ENCODE assay signal across 15 cellular contexts in the genomic region with DNA sequence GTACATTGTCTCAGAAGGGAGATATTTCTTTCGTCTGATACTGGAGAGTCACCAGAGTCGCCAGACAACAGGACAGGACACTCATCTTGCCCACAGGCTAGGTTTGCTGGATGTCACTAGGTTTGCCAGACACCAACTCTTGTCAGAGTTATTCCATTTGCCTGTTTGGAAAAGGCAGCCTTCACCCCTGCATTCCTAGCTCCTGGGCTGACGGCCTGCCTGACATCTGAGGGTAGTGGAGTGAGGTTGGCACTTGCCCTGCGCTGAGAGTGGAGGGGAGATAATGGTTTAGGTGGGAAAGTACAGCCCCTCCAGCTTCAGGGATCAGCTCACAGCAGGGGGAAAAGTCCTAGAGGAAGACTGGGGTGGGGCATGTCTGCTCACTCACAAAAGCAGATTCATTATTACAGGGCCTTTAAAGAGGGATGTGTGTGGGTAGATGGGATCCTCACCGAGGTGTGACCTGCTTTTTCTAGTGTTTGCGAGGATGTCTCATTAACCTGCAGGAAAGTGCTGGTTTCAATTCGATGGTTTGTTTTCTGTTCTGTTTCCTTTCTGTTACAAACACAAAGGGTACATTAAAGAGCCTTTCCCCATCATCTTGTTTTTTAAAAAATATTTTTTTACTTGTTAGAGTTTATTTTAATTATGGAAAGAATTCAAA.
DNase-seq lines count a peak whose midpoint lies in the region; ATAC-seq, FAIRE-seq and TF ChIP-seq lines count a peak whose summit lies in the region.
"Had no signal": no experiment of that assay in that cellular context is flagged by ENCODE, and none has a peak within 500 bp of the region (broad histone marks: within the 10 kb centered on the region; RNA-seq: fewer than 3 reads in every experiment).

No MANE protein-coding gene starts in this region.

- TF ChIP-seq POLR2A in GM12892 (IDR thresholded peaks at IDR 0.05; ENCODE audit: low read depth, low read length): no peak

- DNase-seq in GM12892 (ENCODE audit: insufficient read length) (no peak), naive B cell (no peak), amygdala (lab: John Stamatoyannopoulos, UW) (no peak)
- no peak for DNase-seq in stimulated activated CD4-positive, alpha-beta T cell treated with anti-CD3 and anti-CD28 coated beads, Interleukin-1b, Interleukin-23, amount 100 ng/mL, for 48 hours
- DNase-seq in activated CD4-positive, alpha-beta T cell treated with anti-CD3 and anti-CD28 coated beads, Interleukin-2, amount 10 ng/mL, durations not matched to agents 24 days and 14 days: no peak
- DNase-seq: activated CD8-positive, alpha-beta memory T cell treated with anti-CD3 and anti-CD28 coated beads, Interleukin-2, amount 50 U/mL, for 4 hours; activated naive CD8-positive, alpha-beta T cell treated with anti-CD3 and anti-CD28 coated beads, Interleukin-2, amount 10 ng/mL, durations not matched to agents 7 days and 5 days; C1 segment of cervical spinal cord; colonic mucosa; GF-D8; SIG-M5; stimulated activated naive CD8-positive, alpha-beta T cell treated with anti-CD3 and anti-CD28 coated beads, Interleukin-15, amount 100 ng/mL, for 72 hours had no signal

- H3K4me1 Mint-ChIP-seq in naive B cell: peaks cover 41 to 63% (median 48%) of the 10 kb centered on the region in 3 donors
- no peaks in the 10 kb centered on the region for H3K4me1 Mint-ChIP-seq in activated CD4-positive, alpha-beta T cell treated with anti-CD3 and anti-CD28 coated beads, Interleukin-2, amount 10 ng/mL, durations not matched to agents 24 days and 14 days
- H3K4me1 Mint-ChIP-seq: activated naive CD8-positive, alpha-beta T cell treated with anti-CD3 and anti-CD28 coated beads, Interleukin-2, amount 10 ng/mL, durations not matched to agents 7 days and 5 days had no signal

- H3K27me3 Mint-ChIP-seq in naive B cell: no peaks in the 10 kb centered on the region
- no peaks in the 10 kb centered on the region for H3K27me3 Mint-ChIP-seq in activated CD4-positive, alpha-beta T cell treated with anti-CD3 and anti-CD28 coated beads, Interleukin-2, amount 10 ng/mL, durations not matched to agents 24 days and 14 days
- H3K27me3 Mint-ChIP-seq: activated naive CD8-positive, alpha-beta T cell treated with anti-CD3 and anti-CD28 coated beads, Interleukin-2, amount 10 ng/mL, durations not matched to agents 7 days and 5 days; stimulated activated naive CD8-positive, alpha-beta T cell treated with anti-CD3 and anti-CD28 coated beads, Interleukin-15, amount 100 ng/mL, for 72 hours had no signal

- intact Hi-C loops in activated CD4-positive, alpha-beta T cell treated with anti-CD3 and anti-CD28 coated beads, Interleukin-2, amount 10 ng/mL, durations not matched to agents 24 days and 14 days (cut with micrococcal nuclease): no loop called here

- no peaks in the 10 kb centered on the region for H3K36me3 Mint-ChIP-seq in naive B cell
- H3K36me3 Mint-ChIP-seq in activated CD4-positive, alpha-beta T cell treated with anti-CD3 and anti-CD28 coated beads, Interleukin-2, amount 10 ng/mL, durations not matched to agents 24 days and 14 days (ENCODE audit: low read depth): no peaks in the 10 kb centered on the region
- H3K36me3 Mint-ChIP-seq: activated naive CD8-positive, alpha-beta T cell treated with anti-CD3 and anti-CD28 coated beads, Interleukin-2, amount 10 ng/mL, durations not matched to agents 7 days and 5 days had no signal

- peak overlapping the region in 5 of 6 donors; percentile 19 to 93 (median 82) for H3K27ac Mint-ChIP-seq in naive B cell
- H3K27ac Mint-ChIP-seq in activated CD4-positive, alpha-beta T cell treated with anti-CD3 and anti-CD28 coated beads, Interleukin-2, amount 10 ng/mL, durations not matched to agents 24 days and 14 days: no peak overlapping the region
- H3K27ac Mint-ChIP-seq: activated naive CD8-positive, alpha-beta T cell treated with anti-CD3 and anti-CD28 coated beads, Interleukin-2, amount 10 ng/mL, durations not matched to agents 7 days and 5 days; stimulated activated naive CD8-positive, alpha-beta T cell treated with anti-CD3 and anti-CD28 coated beads, Interleukin-15, amount 100 ng/mL, for 72 hours had no signal

- peak; percentile 54 for FAIRE-seq in GM12892 (lab: Jason Lieb, UNC)

- ATAC-seq in GM21360 (IDR thresholded peaks at IDR 0.05; ENCODE audit: unreplicated experiment): peak; percentile 82
- ATAC-seq in HG03095 (IDR thresholded peaks at IDR 0.05; ENCODE audit: unreplicated experiment): peak; percentile 67
- ATAC-seq in naive B cell (ENCODE audit: low read depth in 2 of 2): no peak
- ATAC-seq in GM19397 (IDR thresholded peaks at IDR 0.05; ENCODE audit: unreplicated experiment): no peak
- ATAC-seq: stimulated activated naive CD8-positive, alpha-beta T cell treated with anti-CD3 and anti-CD28 coated beads, Interleukin-15, amount 100 ng/mL, for 72 hours had no signal

- peak overlapping the region in 5 of 8 donors; percentile 19 to 64 (median 47) for H3K4me3 Mint-ChIP-seq in naive B cell
- H3K4me3 Mint-ChIP-seq in activated CD4-positive, alpha-beta T cell treated with anti-CD3 and anti-CD28 coated beads, Interleukin-2, amount 10 ng/mL, durations not matched to agents 24 days and 14 days: no peak overlapping the region
- H3K4me3 Mint-ChIP-seq: activated naive CD8-positive, alpha-beta T cell treated with anti-CD3 and anti-CD28 coated beads, Interleukin-2, amount 10 ng/mL, durations not matched to agents 7 days and 5 days; stimulated activated naive CD8-positive, alpha-beta T cell treated with anti-CD3 and anti-CD28 coated beads, Interleukin-15, amount 100 ng/mL, for 72 hours had no signal

- H3K9me3 Mint-ChIP-seq in naive B cell: no peaks in the 10 kb centered on the region
- H3K9me3 Mint-ChIP-seq in activated CD4-positive, alpha-beta T cell treated with anti-CD3 and anti-CD28 coated beads, Interleukin-2, amount 10 ng/mL, durations not matched to agents 24 days and 14 days: no peaks in the 10 kb centered on the region
- H3K9me3 Mint-ChIP-seq: activated naive CD8-positive, alpha-beta T cell treated with anti-CD3 and anti-CD28 coated beads, Interleukin-2, amount 10 ng/mL, durations not matched to agents 7 days and 5 days; stimulated activated naive CD8-positive, alpha-beta T cell treated with anti-CD3 and anti-CD28 coated beads, Interleukin-15, amount 100 ng/mL, for 72 hours had no signal

Comparison
In these comparisons a context has a peak if more than half of its experiments do, and no peak if none do; other contexts are left out.
1. ATAC-seq: peak in GM21360 (single experiment) and HG03095 (single experiment); none in naive B cell (0 of 2) and GM19397 (single experiment).